ENCODE assay signal across 2 cellular contexts in the genomic region with DNA sequence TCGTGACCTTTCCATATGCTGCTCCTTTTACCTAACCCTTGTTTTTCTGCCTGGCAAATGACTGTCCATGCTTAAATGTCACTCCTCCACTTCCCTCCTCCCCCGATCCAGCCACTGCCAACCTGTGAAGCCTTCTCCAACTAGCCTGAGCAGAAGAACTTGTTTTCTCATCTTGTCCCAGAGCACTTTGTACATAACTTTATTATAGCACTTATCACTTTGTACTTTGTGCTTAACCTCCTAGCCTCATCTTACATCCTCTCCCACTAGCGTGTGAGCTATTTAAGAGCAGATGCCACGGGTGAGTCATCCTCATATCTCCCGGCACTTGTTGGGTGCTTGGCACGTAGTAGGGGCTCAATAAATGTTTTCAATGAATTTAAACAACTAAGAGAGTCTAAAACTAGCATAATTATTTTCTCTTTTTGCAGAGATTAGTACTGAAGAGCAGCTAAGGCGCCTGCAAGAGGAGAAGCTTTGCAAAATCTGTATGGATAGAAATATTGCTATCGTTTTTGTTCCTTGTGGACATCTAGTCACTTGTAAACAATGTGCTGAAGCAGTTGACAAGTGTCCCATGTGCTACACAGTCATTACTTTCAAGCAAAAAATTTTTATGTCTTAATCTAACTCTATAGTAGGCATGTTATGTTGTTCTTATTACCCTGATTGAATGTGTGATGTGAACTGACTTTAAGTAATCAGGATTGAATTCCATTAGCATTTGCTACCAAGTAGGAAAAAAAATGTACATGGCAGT.
TF ChIP-seq lines count a peak whose summit lies in the region.

No MANE protein-coding gene starts in this region.

TF ChIP-seq in HCT116, 20 proteins besides CTCF, POLR2A, EP300 and RAD21:
- TF ChIP-seq, protein P1, sequence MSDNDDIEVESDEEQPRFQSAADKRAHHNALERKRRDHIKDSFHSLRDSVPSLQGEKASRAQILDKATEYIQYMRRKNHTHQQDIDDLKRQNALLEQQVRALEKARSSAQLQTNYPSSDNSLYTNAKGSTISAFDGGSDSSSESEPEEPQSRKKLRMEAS (IDR thresholded peaks at IDR 0.05) = no peak
- TF ChIP-seq, protein P2, sequence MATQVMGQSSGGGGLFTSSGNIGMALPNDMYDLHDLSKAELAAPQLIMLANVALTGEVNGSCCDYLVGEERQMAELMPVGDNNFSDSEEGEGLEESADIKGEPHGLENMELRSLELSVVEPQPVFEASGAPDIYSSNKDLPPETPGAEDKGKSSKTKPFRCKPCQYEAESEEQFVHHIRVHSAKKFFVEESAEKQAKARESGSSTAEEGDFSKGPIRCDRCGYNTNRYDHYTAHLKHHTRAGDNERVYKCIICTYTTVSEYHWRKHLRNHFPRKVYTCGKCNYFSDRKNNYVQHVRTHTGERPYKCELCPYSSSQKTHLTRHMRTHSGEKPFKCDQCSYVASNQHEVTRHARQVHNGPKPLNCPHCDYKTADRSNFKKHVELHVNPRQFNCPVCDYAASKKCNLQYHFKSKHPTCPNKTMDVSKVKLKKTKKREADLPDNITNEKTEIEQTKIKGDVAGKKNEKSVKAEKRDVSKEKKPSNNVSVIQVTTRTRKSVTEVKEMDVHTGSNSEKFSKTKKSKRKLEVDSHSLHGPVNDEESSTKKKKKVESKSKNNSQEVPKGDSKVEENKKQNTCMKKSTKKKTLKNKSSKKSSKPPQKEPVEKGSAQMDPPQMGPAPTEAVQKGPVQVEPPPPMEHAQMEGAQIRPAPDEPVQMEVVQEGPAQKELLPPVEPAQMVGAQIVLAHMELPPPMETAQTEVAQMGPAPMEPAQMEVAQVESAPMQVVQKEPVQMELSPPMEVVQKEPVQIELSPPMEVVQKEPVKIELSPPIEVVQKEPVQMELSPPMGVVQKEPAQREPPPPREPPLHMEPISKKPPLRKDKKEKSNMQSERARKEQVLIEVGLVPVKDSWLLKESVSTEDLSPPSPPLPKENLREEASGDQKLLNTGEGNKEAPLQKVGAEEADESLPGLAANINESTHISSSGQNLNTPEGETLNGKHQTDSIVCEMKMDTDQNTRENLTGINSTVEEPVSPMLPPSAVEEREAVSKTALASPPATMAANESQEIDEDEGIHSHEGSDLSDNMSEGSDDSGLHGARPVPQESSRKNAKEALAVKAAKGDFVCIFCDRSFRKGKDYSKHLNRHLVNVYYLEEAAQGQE (IDR thresholded peaks at IDR 0.05; ENCODE audit: low read depth) = no peak
- TF ChIP-seq FOSL1 (IDR thresholded peaks at IDR 0.05; ENCODE audit: low read depth) = no peak
- no peak for TF ChIP-seq JUND (IDR thresholded peaks at IDR 0.05)
- no peak for TF ChIP-seq EZH2 (IDR thresholded peaks at IDR 0.05)
- TF ChIP-seq ZNF274 (IDR thresholded peaks at IDR 0.05; ENCODE audit: low read depth, low read length) = no peak
- no peak for TF ChIP-seq ELF1 (IDR thresholded peaks at IDR 0.05; ENCODE audit: borderline replicate concordance, low read depth)
- no peak for TF ChIP-seq CBX3 (IDR thresholded peaks at IDR 0.05; ENCODE audit: low read depth)
- TF ChIP-seq POLR2AphosphoS5 (IDR thresholded peaks at IDR 0.05; ENCODE audit: low read depth, low read length) = no peak
- no peak for TF ChIP-seq SIN3A (IDR thresholded peaks at IDR 0.05; ENCODE audit: low read depth)
- TF ChIP-seq, protein P3, sequence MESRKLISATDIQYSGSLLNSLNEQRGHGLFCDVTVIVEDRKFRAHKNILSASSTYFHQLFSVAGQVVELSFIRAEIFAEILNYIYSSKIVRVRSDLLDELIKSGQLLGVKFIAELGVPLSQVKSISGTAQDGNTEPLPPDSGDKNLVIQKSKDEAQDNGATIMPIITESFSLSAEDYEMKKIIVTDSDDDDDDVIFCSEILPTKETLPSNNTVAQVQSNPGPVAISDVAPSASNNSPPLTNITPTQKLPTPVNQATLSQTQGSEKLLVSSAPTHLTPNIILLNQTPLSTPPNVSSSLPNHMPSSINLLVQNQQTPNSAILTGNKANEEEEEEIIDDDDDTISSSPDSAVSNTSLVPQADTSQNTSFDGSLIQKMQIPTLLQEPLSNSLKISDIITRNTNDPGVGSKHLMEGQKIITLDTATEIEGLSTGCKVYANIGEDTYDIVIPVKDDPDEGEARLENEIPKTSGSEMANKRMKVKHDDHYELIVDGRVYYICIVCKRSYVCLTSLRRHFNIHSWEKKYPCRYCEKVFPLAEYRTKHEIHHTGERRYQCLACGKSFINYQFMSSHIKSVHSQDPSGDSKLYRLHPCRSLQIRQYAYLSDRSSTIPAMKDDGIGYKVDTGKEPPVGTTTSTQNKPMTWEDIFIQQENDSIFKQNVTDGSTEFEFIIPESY (IDR thresholded peaks at IDR 0.05; ENCODE audit: extremely low read depth, insufficient replicate concordance, low read length) = no peak
- no peak for TF ChIP-seq EZH2phosphoT487 (IDR thresholded peaks at IDR 0.05; ENCODE audit: borderline replicate concordance)
- no peak for TF ChIP-seq TCF7L2 (IDR thresholded peaks at IDR 0.05; ENCODE audit: borderline replicate concordance, extremely low read depth, insufficient read depth, insufficient read length)
- TF ChIP-seq ZFX (IDR thresholded peaks at IDR 0.05) = no peak
- no peak for TF ChIP-seq SP1 (IDR thresholded peaks at IDR 0.05; ENCODE audit: low read depth)
- TF ChIP-seq YY1 (IDR thresholded peaks at IDR 0.05; ENCODE audit: extremely low read depth, insufficient replicate concordance, low read depth, low read length) = no peak
- no peak for TF ChIP-seq CEBPB (IDR thresholded peaks at IDR 0.05; ENCODE audit: low read depth)
- TF ChIP-seq, protein P4, sequence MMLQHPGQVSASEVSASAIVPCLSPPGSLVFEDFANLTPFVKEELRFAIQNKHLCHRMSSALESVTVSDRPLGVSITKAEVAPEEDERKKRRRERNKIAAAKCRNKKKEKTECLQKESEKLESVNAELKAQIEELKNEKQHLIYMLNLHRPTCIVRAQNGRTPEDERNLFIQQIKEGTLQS (IDR thresholded peaks at IDR 0.05) = no peak
- no peak for TF ChIP-seq EGR1 (IDR thresholded peaks at IDR 0.05; ENCODE audit: low read depth)
TF ChIP-seq in HCT116: peak in this region for 0.

TF ChIP-seq in H1, 55 proteins besides CTCF, POLR2A, EP300 and RAD21:
- TF ChIP-seq SUZ12 (IDR thresholded peaks at IDR 0.05; ENCODE audit: low read length) = no peak
- no peak for TF ChIP-seq EZH2 (IDR thresholded peaks at IDR 0.05; ENCODE audit: low read depth, low read length, severe bottlenecking)
- TF ChIP-seq GTF2F1 (IDR thresholded peaks at IDR 0.05; ENCODE audit: borderline replicate concordance, low read depth, low read length) = no peak
- TF ChIP-seq RNF2 (IDR thresholded peaks at IDR 0.05; ENCODE audit: borderline replicate concordance, low read depth, low read length, missing control alignments, poor library complexity, severe bottlenecking) = no peak
- TF ChIP-seq, protein P4 (IDR thresholded peaks at IDR 0.05; ENCODE audit: insufficient read depth, low read depth, low read length) = no peak
- no peak for TF ChIP-seq KDM4A (IDR thresholded peaks at IDR 0.05; ENCODE audit: low read depth, low read length, severe bottlenecking)
- no peak for TF ChIP-seq POLR2AphosphoS5 (IDR thresholded peaks at IDR 0.05; ENCODE audit: low read depth, low read length)
- TF ChIP-seq, protein P5, sequence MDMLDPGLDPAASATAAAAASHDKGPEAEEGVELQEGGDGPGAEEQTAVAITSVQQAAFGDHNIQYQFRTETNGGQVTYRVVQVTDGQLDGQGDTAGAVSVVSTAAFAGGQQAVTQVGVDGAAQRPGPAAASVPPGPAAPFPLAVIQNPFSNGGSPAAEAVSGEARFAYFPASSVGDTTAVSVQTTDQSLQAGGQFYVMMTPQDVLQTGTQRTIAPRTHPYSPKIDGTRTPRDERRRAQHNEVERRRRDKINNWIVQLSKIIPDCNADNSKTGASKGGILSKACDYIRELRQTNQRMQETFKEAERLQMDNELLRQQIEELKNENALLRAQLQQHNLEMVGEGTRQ (IDR thresholded peaks at IDR 0.05; ENCODE audit: low read length) = no peak
